Comparison of ENCODE assay signal across 14 cellular contexts in the genomic region with DNA sequence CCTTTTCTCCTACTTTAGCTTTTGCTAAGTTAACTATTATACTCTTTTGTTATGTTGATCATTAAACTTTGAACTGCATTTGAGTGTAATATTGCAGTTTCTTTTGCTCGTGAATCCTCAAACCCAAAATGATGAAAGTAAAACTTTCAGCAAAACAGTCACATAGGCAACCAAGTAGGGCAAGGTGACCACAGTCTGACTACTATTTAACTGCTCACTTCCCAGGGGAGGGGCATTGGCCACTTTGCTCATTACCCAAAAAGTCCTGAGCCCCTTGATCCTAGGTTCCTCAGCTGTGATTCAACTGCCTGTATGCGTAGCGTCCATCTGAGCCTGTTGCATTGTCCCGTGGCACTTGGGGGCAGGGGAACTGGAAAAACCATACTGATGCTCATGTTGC.
"Had no signal": no experiment of that assay in that cellular context is flagged by ENCODE, and none has a peak within 500 bp of the region (broad histone marks: within the 10 kb centered on the region; RNA-seq: fewer than 3 reads in every experiment).

No MANE protein-coding gene starts in this region.

- FAIRE-seq: endothelial cell of umbilical vein, frontal cortex, keratinocyte, TTC549 had no signal

- DNase-seq: activated CD4-positive, alpha-beta T cell treated with anti-CD3 and anti-CD28 coated beads, Interleukin-2, amount 50 U/mL, for 1 hour; caudate nucleus; effector CD4-positive, alpha-beta T cell; heart left ventricle; left lung; stimulated activated CD4-positive, alpha-beta T cell treated with anti-CD3 and anti-CD28 coated beads, Interleukin-2, amount 100 ng/mL, for 24 hours; stimulated activated naive B cell treated with anti-CD40 and anti-IgM and Interleukin-4, amounts not matched to agents 10 μg/mL and 1 μg/mL and 100 μg/mL, for 72 hours; substantia nigra; transverse colon had no signal

- ATAC-seq: heart left ventricle; left lung; natural killer cell treated with Interleukin-12 subunit alpha and Interleukin-12 subunit beta and Interleukin-15 and Interleukin-18, amount 100 ng/mL, for 72 hours; stimulated activated naive B cell treated with anti-CD40 and anti-IgM and Interleukin-4, amounts not matched to agents 10 μg/mL and 1 μg/mL and 100 μg/mL, for 72 hours had no signal
